ENCODE assay signal across 19 cellular contexts in the genomic region with DNA sequence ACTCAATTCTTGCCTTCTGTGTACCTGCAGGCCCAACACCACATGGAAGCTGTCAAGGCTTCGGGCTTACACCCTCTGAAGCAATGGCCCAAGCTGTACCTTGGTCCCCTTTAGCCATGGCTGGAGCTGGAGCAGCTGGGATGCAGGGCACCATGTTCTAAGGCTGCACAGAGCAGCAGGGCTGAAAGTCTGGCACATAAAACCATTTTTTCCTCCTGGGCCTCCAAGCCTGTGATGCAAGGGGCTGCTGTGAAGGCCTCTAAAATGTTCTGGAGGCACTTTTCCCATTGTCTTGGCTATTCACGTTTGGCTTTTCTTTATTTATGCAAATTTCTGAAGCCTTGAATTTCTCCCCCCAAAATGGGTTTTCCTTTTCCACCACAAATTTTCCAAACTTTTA.
A peak's percentile ranks its signal among the peaks of the same experiment; 100 is the strongest.
DNase-seq lines count a peak whose midpoint lies in the region; ATAC-seq, FAIRE-seq and TF ChIP-seq lines count a peak whose summit lies in the region.
"Had no signal": no experiment of that assay in that cellular context is flagged by ENCODE, and none has a peak within 500 bp of the region (broad histone marks: within the 10 kb centered on the region; RNA-seq: fewer than 3 reads in every experiment).

No MANE protein-coding gene starts in this region.

- POLR2A ChIA-PET in OCI-LY7 (lab: Charles Lee): no interaction called here

- WGBS in endodermal cell (ENCODE audit: insufficient coverage in 1 of 2, insufficient read length in 1 of 2), 2 experiments: 80 to 82% methylated on average over 2 of the region's 2 CpGs
- 53 to 81% (median 70%) methylated on average over 2 of the region's 2 CpGs for WGBS in small intestine, 3 donors

- no peaks in the 10 kb centered on the region for H3K36me3 ChIP-seq in GM06990 (ENCODE audit: control insufficient read depth, insufficient read depth, low read length)
- no peaks in the 10 kb centered on the region for H3K36me3 ChIP-seq in OCI-LY7 (ENCODE audit: insufficient read depth, low read length)
- H3K36me3 ChIP-seq in endodermal cell (ENCODE audit: control insufficient read depth, insufficient read depth, low read length): no peaks in the 10 kb centered on the region
- no peaks in the 10 kb centered on the region for H3K36me3 ChIP-seq in small intestine (ENCODE audit: control insufficient read depth in 2 of 2, insufficient read depth in 2 of 2, low read length in 2 of 2)
- H3K36me3 ChIP-seq: BLaER1 treated with 17β-estradiol and CSF1 and Interleukin-3, amounts not matched to agents 10 nM and 100 nM had no signal

- H4K20me1 ChIP-seq in OCI-LY7 (ENCODE audit: insufficient read depth, low read length): no peaks in the 10 kb centered on the region
- H4K20me1 ChIP-seq: BLaER1 treated with 17β-estradiol and CSF1 and Interleukin-3, amounts not matched to agents 10 nM and 100 nM had no signal

- peaks cover 1% of the 10 kb centered on the region for H3K27me3 Mint-ChIP-seq in endodermal cell (ENCODE audit: insufficient read depth)
- H3K27me3 Mint-ChIP-seq: B cell had no signal

- H2AFZ ChIP-seq in OCI-LY7 (ENCODE audit: low read length): no peak overlapping the region

- no peak for ATAC-seq in HG03521 (IDR thresholded peaks at IDR 0.05; ENCODE audit: unreplicated experiment)
- ATAC-seq: CD8-positive, alpha-beta T cell had no signal

- no TSS peak for BruUV-seq in OCI-LY7 (replicated peaks; lab: Mats Ljungman, UMichigan)

- no peaks in the 10 kb centered on the region for H3K4me1 Mint-ChIP-seq in endodermal cell
- H3K4me1 Mint-ChIP-seq: B cell, H9 had no signal

- H3K4me1 ChIP-seq in OCI-LY7 (ENCODE audit: insufficient read depth, low read length, poor library complexity, severe bottlenecking) (no peaks in the 10 kb centered on the region), endodermal cell (ENCODE audit: control insufficient read depth, insufficient read depth, low read length) (no peaks in the 10 kb centered on the region), small intestine (ENCODE audit: control insufficient read depth in 2 of 2, insufficient read depth in 1 of 2, low read depth in 1 of 2, low read length in 1 of 2) (no peaks in the 10 kb centered on the region)
- H3K4me1 ChIP-seq: BLaER1 treated with 17β-estradiol and CSF1 and Interleukin-3, amounts not matched to agents 10 nM and 100 nM had no signal

- H3K9me3 Mint-ChIP-seq in endodermal cell: peaks cover 54% of the 10 kb centered on the region

- no peak overlapping the region for H3K27ac ChIP-seq in OCI-LY7 (ENCODE audit: low read depth, low read length, poor library complexity, severe bottlenecking)
- H3K27ac ChIP-seq in endodermal cell (ENCODE audit: low read depth, low read length): no peak overlapping the region
- no peak overlapping the region for H3K27ac ChIP-seq in small intestine (ENCODE audit: low read depth in 1 of 2, low read length in 1 of 2)
- H3K27ac ChIP-seq: 22Rv1; BLaER1 treated with 17β-estradiol and CSF1 and Interleukin-3, amounts not matched to agents 10 nM and 100 nM; HL-60 had no signal

- peaks cover 5% of the 10 kb centered on the region for H3K36me3 Mint-ChIP-seq in endodermal cell (ENCODE audit: low read depth)
- H3K36me3 Mint-ChIP-seq: CD8-positive, alpha-beta T cell had no signal

- no peaks in the 10 kb centered on the region for H3K79me2 ChIP-seq in OCI-LY7 (ENCODE audit: insufficient read depth, low read depth, low read length)

- intact Hi-C loops in OCI-LY7 (cut with micrococcal nuclease; ENCODE audit: unreplicated experiment): no loop called here

- no peak overlapping the region for H3K27ac Mint-ChIP-seq in endodermal cell
- H3K27ac Mint-ChIP-seq: B cell; CD8-positive, alpha-beta T cell; H9 had no signal

- CTCF ChIA-PET in OCI-LY7 (lab: Charles Lee; ENCODE audit: unreplicated experiment): no interaction called here

- H3K4me3 ChIP-seq in GM06990 (replicated peaks; ENCODE audit: low read depth, low read length): no peak overlapping the region
- H3K4me3 ChIP-seq in OCI-LY7 (ENCODE audit: low read depth, low read length, poor library complexity, severe bottlenecking): no peak overlapping the region
- peak overlapping the region; percentile 28 for H3K4me3 ChIP-seq in endodermal cell (ENCODE audit: low read length)
- no peak overlapping the region for H3K4me3 ChIP-seq in small intestine (ENCODE audit: low read depth in 1 of 2, low read length in 2 of 2)

- H3K27me3 ChIP-seq in GM06990 (replicated peaks; ENCODE audit: control insufficient read depth, insufficient read depth, low read length): no peaks in the 10 kb centered on the region
- H3K27me3 ChIP-seq in endodermal cell (ENCODE audit: control insufficient read depth, insufficient read depth, low read length, poor library complexity, severe bottlenecking): peaks cover 8% of the 10 kb centered on the region
- H3K27me3 ChIP-seq in small intestine (ENCODE audit: control insufficient read depth in 2 of 2, insufficient read depth in 2 of 2, low read length in 2 of 2): no peaks in the 10 kb centered on the region
- H3K27me3 ChIP-seq: BLaER1 treated with 17β-estradiol and CSF1 and Interleukin-3, amounts not matched to agents 10 nM and 100 nM had no signal

- no peak for FAIRE-seq in small intestine (lab: Jason Lieb, UNC)

- DNase-seq in DMS53 (lab: John Stamatoyannopoulos, UW): peak; percentile 8
- no peak for DNase-seq in DMS53 treated with DMSO at 0.1 percent for 48 hours (lab: John Stamatoyannopoulos, UW; ENCODE audit: unreplicated experiment)
- peak; percentile 3 for DNase-seq in GM06990 (ENCODE audit: extremely low read depth, insufficient read length)
- DNase-seq in OCI-LY7 (ENCODE audit: low spot score): peak; percentile 35
- DNase-seq in endodermal cell: no peak
- no peak for DNase-seq in NCI-H1930 (lab: John Stamatoyannopoulos, UW)
- DNase-seq in small intestine: no peak
- DNase-seq: Calu3; CD8-positive, alpha-beta T cell; GDM1; GOT3; H9; IMR-90; KBM-7 had no signal

- H3K4me3 Mint-ChIP-seq in endodermal cell: no peak overlapping the region
- H3K4me3 Mint-ChIP-seq: B cell; CD8-positive, alpha-beta T cell; H9 had no signal

- H3K9ac ChIP-seq in endodermal cell (ENCODE audit: extremely low read depth, low read length, poor library complexity, severe bottlenecking): no peak overlapping the region
- H3K9ac ChIP-seq: BLaER1 treated with 17β-estradiol and CSF1 and Interleukin-3, amounts not matched to agents 10 nM and 100 nM had no signal

- H3K4me2 ChIP-seq in OCI-LY7 (ENCODE audit: low read length): no peak overlapping the region
- H3K4me2 ChIP-seq: BLaER1 treated with 17β-estradiol and CSF1 and Interleukin-3, amounts not matched to agents 10 nM and 100 nM had no signal

- H3K9me3 ChIP-seq in OCI-LY7 (ENCODE audit: low read length) (peaks cover 23% of the 10 kb centered on the region; the same call in 1 of the 2 replicates), endodermal cell (ENCODE audit: control insufficient read depth, low read length) (peaks cover 53% of the 10 kb centered on the region), small intestine (ENCODE audit: control insufficient read depth, low read depth) (no peaks in the 10 kb centered on the region)

- no peaks in the 10 kb centered on the region for H3K9me2 ChIP-seq in OCI-LY7 (ENCODE audit: insufficient read depth, low read length)

- TF ChIP-seq CTCF in GM06990 (IDR thresholded peaks at IDR 0.05; ENCODE audit: insufficient read depth, low read length, poor library complexity, severe bottlenecking) (no peak), OCI-LY7 (conservative IDR thresholded peaks at IDR 0.05; ENCODE audit: low read length) (no peak), endodermal cell (conservative IDR thresholded peaks at IDR 0.05) (no peak)

Comparison
In these comparisons a context has a peak if more than half of its experiments do, and no peak if none do; other contexts are left out.
1. DNase-seq: peak in DMS53 (single experiment), GM06990 (single experiment) and OCI-LY7 (single experiment); none in DMS53 treated with DMSO at 0.1 percent for 48 hours (single experiment), endodermal cell (single experiment), NCI-H1930 (0 of 2) and small intestine (single experiment).